In the genomic region with DNA sequence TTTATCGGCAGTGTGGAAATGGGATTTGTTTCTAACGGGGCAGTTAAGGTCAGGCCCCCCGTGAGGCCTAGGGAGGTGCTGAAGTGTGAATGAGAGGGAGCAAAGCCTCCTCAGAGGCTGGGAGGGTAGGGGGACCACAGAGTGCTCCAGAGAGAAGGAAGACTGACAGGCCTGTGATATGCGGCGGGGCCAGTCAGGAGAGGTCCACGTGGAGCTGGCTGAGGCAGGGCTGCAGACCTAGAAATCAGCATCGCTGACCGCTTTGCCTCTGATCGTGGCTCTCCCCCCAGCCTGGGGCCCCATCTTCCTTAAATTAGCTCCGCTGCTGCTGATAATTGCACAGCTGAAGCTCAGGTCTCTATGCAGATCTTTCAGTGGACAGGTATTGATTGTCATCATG, we compare ENCODE assay signal across 18 cellular contexts.
"Had no signal": no experiment of that assay in that cellular context is flagged by ENCODE, and none has a peak within 500 bp of the region (broad histone marks: within the 10 kb centered on the region; RNA-seq: fewer than 3 reads in every experiment).

No MANE protein-coding gene starts in this region.

- ATAC-seq: T-cell had no signal

- H3K27me3 ChIP-seq: MG63 had no signal

- H3K4me3 Mint-ChIP-seq: T-cell had no signal

- H3K27ac Mint-ChIP-seq: T-cell had no signal

- H3K27me3 Mint-ChIP-seq: T-cell had no signal

- H3K9me3 Mint-ChIP-seq: T-cell had no signal

- DNase-seq: KBM-7, MG63, NCI-H1092, NCI-H1105 treated with DMSO at 0.1 percent for 48 hours, NCI-H1417 treated with DMSO at 0.1 percent for 48 hours, NCI-H146, NCI-H1694 treated with DMSO at 0.1 percent for 48 hours, NCI-H1930, NCI-H2081, NCI-H2107, NCI-H2227 treated with DMSO at 0.1 percent for 48 hours, NCI-H524, NCI-H526 treated with DMSO at 0.1 percent for 48 hours, RPMI8226, SHP77 treated with DMSO at 0.1 percent for 48 hours, SK-N-SH, SW 1271, T-cell had no signal

- H3K36me3 ChIP-seq: MG63 had no signal

- H3K9me3 ChIP-seq: MG63, SK-N-SH had no signal

- H3K4me3 ChIP-seq: MG63 had no signal
